Comparison of ENCODE assay signal across 6 cellular contexts in the genomic region with DNA sequence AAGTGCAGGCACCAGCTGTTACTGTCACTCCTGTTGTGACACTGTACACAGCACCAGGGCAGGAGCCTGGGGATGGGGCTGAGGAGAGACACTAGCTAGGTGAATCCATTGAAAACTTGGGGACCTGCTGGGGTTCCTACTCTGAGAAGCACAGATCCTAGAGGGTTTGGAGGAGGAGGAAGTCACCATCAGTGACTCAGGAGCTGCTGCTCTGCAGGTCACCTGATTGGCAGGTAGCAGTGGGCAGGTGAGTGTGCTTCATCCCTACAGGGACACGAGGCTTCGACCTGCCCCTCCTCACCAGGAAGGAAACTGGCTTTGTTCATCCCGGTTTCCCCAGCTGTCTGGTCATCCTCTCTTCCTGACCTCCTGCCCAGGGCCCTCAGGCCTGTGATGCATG.
DNase-seq lines count a peak whose midpoint lies in the region; ATAC-seq and TF ChIP-seq lines count a peak whose summit lies in the region.
"Not testable (repeated sequence)": the region's sequence is repeated elsewhere in the genome, so short reads cannot be mapped to it uniquely, and the experiment has no call there.

No MANE protein-coding gene starts in this region.

- H3K27ac Mint-ChIP-seq in activated CD4-positive, alpha-beta memory T cell treated with anti-CD3 and anti-CD28 coated beads for 36 hours: peak overlapping the region; percentile 62
- H3K27ac Mint-ChIP-seq in activated naive CD4-positive, alpha-beta T cell treated with anti-CD3 and anti-CD28 coated beads, Interleukin-2, amount 50 U/mL, for 72 hours: peak overlapping the region; percentile 29 to 41

- intact Hi-C loops in activated CD4-positive, alpha-beta memory T cell treated with anti-CD3 and anti-CD28 coated beads for 36 hours (cut with micrococcal nuclease): loop anchor here (1.0 kb wide), 1 partner anchor 11 kb away; no protein-coding TSS in a partner anchor
- intact Hi-C loops in esophagus muscularis mucosa (cut with DNase I): not testable (repeated sequence)

- TF ChIP-seq POLR2A in esophagus muscularis mucosa (IDR thresholded peaks at IDR 0.05; ENCODE audit: low read depth): not testable (repeated sequence)

- H3K4me1 Mint-ChIP-seq in activated CD4-positive, alpha-beta memory T cell treated with anti-CD3 and anti-CD28 coated beads for 36 hours (ENCODE audit: low read depth): peaks cover 57% of the 10 kb centered on the region

- H3K36me3 ChIP-seq in esophagus muscularis mucosa: not testable (repeated sequence)

- H3K9me3 ChIP-seq in esophagus muscularis mucosa: not testable (repeated sequence)

- H3K27me3 ChIP-seq in esophagus muscularis mucosa: not testable (repeated sequence)

- POLR2A ChIA-PET in activated CD4-positive, alpha-beta memory T cell treated with anti-CD3 and anti-CD28 coated beads for 36 hours (lab: Charles Lee): interaction anchor here (1.5 kb wide), 1 partner anchor 11 kb away, joined by 3 read pairs; no protein-coding TSS in a partner anchor

- H3K4me1 ChIP-seq in esophagus muscularis mucosa: not testable (repeated sequence)

- H3K36me3 Mint-ChIP-seq in activated CD4-positive, alpha-beta memory T cell treated with anti-CD3 and anti-CD28 coated beads for 36 hours: not testable (repeated sequence)
- H3K36me3 Mint-ChIP-seq in activated naive CD4-positive, alpha-beta T cell treated with anti-CD3 and anti-CD28 coated beads, Interleukin-2, amount 50 U/mL, for 72 hours: peaks cover 0 to 37% of the 10 kb centered on the region in 2 donors

- H3K4me3 Mint-ChIP-seq in activated CD4-positive, alpha-beta memory T cell treated with anti-CD3 and anti-CD28 coated beads for 36 hours: not testable (repeated sequence)

- WGBS in esophagus muscularis mucosa: 54% methylated on average over 3 of the region's 3 CpGs

- not testable (repeated sequence) for TF ChIP-seq CTCF in esophagus muscularis mucosa (IDR thresholded peaks at IDR 0.05)

- H3K9me3 Mint-ChIP-seq in activated CD4-positive, alpha-beta memory T cell treated with anti-CD3 and anti-CD28 coated beads for 36 hours; activated naive CD4-positive, alpha-beta T cell treated with anti-CD3 and anti-CD28 coated beads, Interleukin-2, amount 50 U/mL, for 72 hours: not testable (repeated sequence)

- DNase-seq in COLO668 (lab: John Stamatoyannopoulos, UW; ENCODE audit: unreplicated experiment) (peak; percentile 48), NCI-H526 (lab: John Stamatoyannopoulos, UW) (peak; percentile 49 to 58), esophagus muscularis mucosa (ENCODE audit: extremely low spot score) (peak; percentile 74), myocyte (ENCODE audit: low read depth) (peak; percentile 16)
- DNase-seq in activated CD4-positive, alpha-beta memory T cell treated with anti-CD3 and anti-CD28 coated beads for 36 hours; activated naive CD4-positive, alpha-beta T cell treated with anti-CD3 and anti-CD28 coated beads, Interleukin-2, amount 50 U/mL, for 72 hours (ENCODE audit: low spot score in 2 of 2): not testable (repeated sequence)

- CTCF ChIA-PET in activated CD4-positive, alpha-beta memory T cell treated with anti-CD3 and anti-CD28 coated beads for 36 hours (lab: Charles Lee): interaction anchor here (0.9 to 1.4 kb wide), 2 partner anchors 28 to 77 kb away, joined by 3 to 8 read pairs; no protein-coding TSS in a partner anchor

- ATAC-seq in activated naive CD4-positive, alpha-beta T cell treated with anti-CD3 and anti-CD28 coated beads, Interleukin-2, amount 50 U/mL, for 72 hours: not testable (repeated sequence)

- H3K27ac ChIP-seq in esophagus muscularis mucosa (replicated peaks in 1 of 4): not testable (repeated sequence)

- TF ChIP-seq EP300 in esophagus muscularis mucosa (IDR thresholded peaks at IDR 0.05): not testable (repeated sequence)

- not testable (repeated sequence) for H3K27me3 Mint-ChIP-seq in activated CD4-positive, alpha-beta memory T cell treated with anti-CD3 and anti-CD28 coated beads for 36 hours

- not testable (repeated sequence) for H3K4me3 ChIP-seq in esophagus muscularis mucosa
